13 cellular contexts compared by ENCODE assay signal in the genomic region with DNA sequence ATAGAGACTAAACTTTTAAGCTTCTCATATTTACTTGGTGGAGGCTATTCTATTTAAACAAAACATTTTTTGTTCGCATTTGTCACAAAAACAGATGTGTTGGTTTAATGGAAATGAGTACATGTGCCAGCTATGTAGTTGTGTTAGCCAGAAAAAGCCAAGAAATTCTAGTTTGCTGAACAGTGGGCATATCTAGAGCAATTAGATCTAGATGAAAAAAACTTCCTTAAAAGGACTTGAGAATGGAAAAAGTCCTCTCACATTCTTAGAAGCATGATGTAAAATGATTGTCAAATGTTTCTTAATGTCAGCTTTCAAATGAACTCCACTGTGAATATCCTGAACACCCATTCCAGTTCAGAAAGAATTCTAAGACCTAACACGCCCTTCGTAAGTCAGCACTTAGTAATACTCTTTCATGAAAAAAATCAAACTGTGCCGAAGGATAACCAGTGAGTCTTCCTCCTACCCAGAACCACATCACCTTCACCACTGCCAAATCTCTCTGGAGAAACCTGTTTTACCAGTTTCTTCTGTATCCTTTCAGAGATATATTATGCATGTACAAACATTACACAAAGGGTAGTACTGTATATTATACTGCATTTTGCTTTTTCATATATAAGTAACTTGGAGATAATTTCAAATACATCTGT. TPM values are rescaled to one million over a fixed set of nuclear protein-coding genes. Genes with fewer than 3 reads are reported as not detected.
DNase-seq lines count a peak whose midpoint lies in the region; ATAC-seq, FAIRE-seq and TF ChIP-seq lines count a peak whose summit lies in the region.
"Had no signal": no experiment of that assay in that cellular context is flagged by ENCODE, and none has a peak within 500 bp of the region (broad histone marks: within the 10 kb centered on the region; RNA-seq: fewer than 3 reads in every experiment).

No MANE protein-coding gene starts in this region.

- H3K4me3 ChIP-seq in parathyroid adenoma (ENCODE audit: low read depth, low read length) (no peak overlapping the region), right cardiac atrium (ENCODE audit: low read length) (no peak overlapping the region), MG63 (no peak overlapping the region)

- intact Hi-C loops in right cardiac atrium (cut with DNase I) = no loop called here

- H3K27ac ChIP-seq in parathyroid adenoma = peak overlapping the region; percentile 47
- no peak overlapping the region for H3K27ac ChIP-seq in right cardiac atrium (ENCODE audit: low read length)

- no peaks in the 10 kb centered on the region for H3K79me2 ChIP-seq in parathyroid adenoma

- H3K36me3 ChIP-seq in parathyroid adenoma (ENCODE audit: control insufficient read depth, insufficient read depth, low read length) = no peaks in the 10 kb centered on the region
- H3K36me3 ChIP-seq in MG63 = no peaks in the 10 kb centered on the region

- no peak for TF ChIP-seq CTCF in parathyroid adenoma (IDR thresholded peaks at IDR 0.05)

- no peak for ATAC-seq in right cardiac atrium
- ATAC-seq: Panc1 had no signal

- H3K9me3 ChIP-seq in parathyroid adenoma (ENCODE audit: control insufficient read depth, low read length) (no peaks in the 10 kb centered on the region), right cardiac atrium (ENCODE audit: control insufficient read depth, low read length) (no peaks in the 10 kb centered on the region), MG63 (no peaks in the 10 kb centered on the region)

- TF ChIP-seq POLR2A in GM12891 (IDR thresholded peaks at IDR 0.05; ENCODE audit: low read depth, low read length) = no peak

- H3K27me3 ChIP-seq in parathyroid adenoma (ENCODE audit: control insufficient read depth, insufficient read depth, low read length) (no peaks in the 10 kb centered on the region), right cardiac atrium (ENCODE audit: control insufficient read depth, insufficient read depth) (no peaks in the 10 kb centered on the region), MG63 (no peaks in the 10 kb centered on the region)

- DNase-seq in DMS53 (lab: John Stamatoyannopoulos, UW) = peak; percentile 90
- peak; percentile 29 for DNase-seq in NCI-H2029 treated with DMSO at 0.1 percent for 48 hours (lab: John Stamatoyannopoulos, UW)
- peak; percentile 48 for DNase-seq in dedifferentiated amniotic fluid mesenchymal stem cell (ENCODE audit: extremely low spot score)
- DNase-seq in ecto neural progenitor cell (ENCODE audit: low spot score) = no peak
- no peak for DNase-seq in right cardiac atrium
- DNase-seq in GM12891 (ENCODE audit: insufficient read length, low spot score) = no peak
- DNase-seq in MG63 = no peak
- DNase-seq: activated naive CD8-positive, alpha-beta T cell treated with anti-CD3 and anti-CD28 coated beads for 36 hours; NCI-H187 treated with DMSO at 0.1 percent for 48 hours; stimulated activated CD4-positive, alpha-beta T cell treated with anti-CD3 and anti-CD28 coated beads, Interleukin-2, amount 100 ng/mL, for 24 hours; stimulated activated naive CD4-positive, alpha-beta T cell treated with Interleukin-2 at 50 U/mL for 16 hours had no signal

- no peak for FAIRE-seq in GM12891 (lab: Jason Lieb, UNC)

- H3K9ac ChIP-seq in parathyroid adenoma = no peak overlapping the region

- H3K4me1 ChIP-seq in parathyroid adenoma (peaks cover 6% of the 10 kb centered on the region), right cardiac atrium (ENCODE audit: control insufficient read depth, insufficient read depth, low read length) (no peaks in the 10 kb centered on the region)

- no peak overlapping the region for H2AFZ ChIP-seq in parathyroid adenoma

- WGBS in right cardiac atrium = 81% methylated on average over 4 of the region's 4 CpGs

- no peak overlapping the region for H3K4me2 ChIP-seq in parathyroid adenoma (ENCODE audit: low read length)

TF ChIP-seq in GM12891, 5 proteins besides CTCF, POLR2A, EP300 and RAD21:
- no peak for TF ChIP-seq SPI1 (IDR thresholded peaks at IDR 0.05; ENCODE audit: low read depth, low read length)
- no peak for TF ChIP-seq POU2F2 (IDR thresholded peaks at IDR 0.05; ENCODE audit: low read depth, low read length)
- no peak for TF ChIP-seq TAF1 (IDR thresholded peaks at IDR 0.05; ENCODE audit: low read depth, low read length)

RNA-seq across cellular contexts. Expression of gene PHKA1, which starts 28.2 kb away (rescaled TPM):
- 10 to 100 TPM in 3 of 4 donors, 1 to 10 TPM in 1; 9.9 to 12.2 (median 11.5) TPM for total RNA-seq in right cardiac atrium
- polyA plus RNA-seq in right cardiac atrium = 4.4 TPM
- 0.51 TPM for polyA plus RNA-seq in GM12891 (2012; ENCODE audit: low read depth, missing spikeins)
- total RNA-seq in MG63 (2014; rRNA removed; shearing (Covaris generic); ENCODE audit: low replicate concordance) = 1.6 and 2.1 TPM in 2 replicates

Comparison
In these comparisons a context has a peak if more than half of its experiments do, and no peak if none do; other contexts are left out.
1. DNase-seq: peak in DMS53 (single experiment), NCI-H2029 treated with DMSO at 0.1 percent for 48 hours (single experiment) and dedifferentiated amniotic fluid mesenchymal stem cell (single experiment); none in ecto neural progenitor cell (single experiment), right cardiac atrium (0 of 3), GM12891 (single experiment) and MG63 (single experiment).